Comparison of ENCODE assay signal across 22 cellular contexts in the genomic region with DNA sequence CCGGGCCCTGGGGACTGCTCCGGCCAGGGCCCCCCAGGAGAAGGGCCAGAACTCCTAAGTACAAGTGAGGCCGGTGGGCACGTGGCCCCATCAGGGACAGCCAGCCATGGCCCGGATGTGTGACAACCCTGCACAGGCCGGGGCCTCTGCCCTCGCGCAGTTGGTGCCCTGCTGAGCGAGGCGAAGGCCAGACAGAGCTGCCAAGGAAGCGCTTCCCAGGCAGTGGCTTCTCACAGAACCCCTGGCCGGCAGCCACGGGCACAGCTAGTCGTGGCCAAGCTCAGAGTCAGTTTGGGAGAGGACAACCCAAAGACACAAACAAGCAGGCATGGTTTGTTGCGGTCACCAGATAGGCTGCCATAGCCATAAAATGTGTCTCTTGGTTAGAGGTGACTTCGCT. TPM values are rescaled to one million over a fixed set of nuclear protein-coding genes. Genes with fewer than 3 reads are reported as not detected.
DNase-seq lines count a peak whose midpoint lies in the region; ATAC-seq and TF ChIP-seq lines count a peak whose summit lies in the region.
"Had no signal": no experiment of that assay in that cellular context is flagged by ENCODE, and none has a peak within 500 bp of the region (broad histone marks: within the 10 kb centered on the region; RNA-seq: fewer than 3 reads in every experiment).

No MANE protein-coding gene starts in this region.

- no peaks in the 10 kb centered on the region for H3K9me3 ChIP-seq in vagina
- H3K9me3 ChIP-seq: BE2C, SK-N-SH had no signal

- TF ChIP-seq POLR2A in vagina (IDR thresholded peaks at IDR 0.05) = no peak

- TF ChIP-seq CTCF in vagina (IDR thresholded peaks at IDR 0.05) (no peak), foreskin keratinocyte (conservative IDR thresholded peaks at IDR 0.05) (no peak)

- no peaks in the 10 kb centered on the region for H3K4me1 ChIP-seq in vagina
- H3K4me1 ChIP-seq in foreskin keratinocyte = no peaks in the 10 kb centered on the region
- H3K4me1 ChIP-seq: BE2C had no signal

- H3K27ac ChIP-seq in vagina (no peak overlapping the region), foreskin keratinocyte (no peak overlapping the region)
- H3K27ac ChIP-seq: 22Rv1, KMS-11 had no signal

- DNase-seq in NCI-H1092 treated with DMSO at 0.1 percent for 48 hours (lab: John Stamatoyannopoulos, UW) = peak; percentile 3
- DNase-seq in NCI-H1092 (lab: John Stamatoyannopoulos, UW) = no peak
- no peak for DNase-seq in left cardiac atrium
- DNase-seq in myocyte (ENCODE audit: low read depth) = peak; percentile 16
- DNase-seq in vagina (ENCODE audit: extremely low spot score in 2 of 2) = peak; percentile 29 to 34
- DNase-seq in HPDE6-E6E7 (ENCODE audit: extremely low spot score) = no peak
- no peak for DNase-seq in foreskin keratinocyte
- DNase-seq: BE2C; Calu3; CD4-positive, alpha-beta memory T cell; DMS79; NCI-H1048; NCI-H1694; NCI-H524; SHP77; SK-N-SH had no signal

- ATAC-seq in left cardiac atrium (peak; percentile 65 to 66), foreskin keratinocyte (no peak)
- no peak for ATAC-seq in activated CD4-positive, CD25-positive, alpha-beta regulatory T cell treated with anti-CD3 and anti-CD28 coated beads, Interleukin-2, amount 50 U/mL, for 24 hours
- ATAC-seq: GM23338, HepG2 had no signal

- H3K27me3 ChIP-seq in vagina = no peaks in the 10 kb centered on the region
- H3K27me3 ChIP-seq in foreskin keratinocyte = no peaks in the 10 kb centered on the region

- intact Hi-C loops in left cardiac atrium (cut with DNase I) = no loop called here
- intact Hi-C loops in vagina (cut with DNase I) = no loop called here

- H3K36me3 ChIP-seq in vagina = no peaks in the 10 kb centered on the region
- H3K36me3 ChIP-seq: BE2C had no signal

- H3K4me3 ChIP-seq in vagina = no peak overlapping the region
- H3K4me3 ChIP-seq: GM23338 had no signal

RNA-seq across cellular contexts. Expression of gene TEX29, which starts 25.8 kb away (rescaled TPM):
- total RNA-seq in left cardiac atrium = under 1 TPM in 1 of 2 donors, not detected in 1; 0.41 TPM
- total RNA-seq in myocyte = not detected in 2 replicates
- polyA plus RNA-seq in myocyte (2012) = 0.19 TPM
- total RNA-seq in vagina = 2.9 TPM
- not detected in 2 replicates for total RNA-seq in foreskin keratinocyte
- 0.12 and 0.13 TPM in 2 replicates for polyA plus RNA-seq in foreskin keratinocyte
- total RNA-seq: Calu3, GM23338, M059J had no signal

Comparison
In these comparisons a context has a peak if more than half of its experiments do, and no peak if none do; other contexts are left out.
1. DNase-seq: peak in NCI-H1092 treated with DMSO at 0.1 percent for 48 hours (single experiment), myocyte (single experiment) and vagina (2 of 2); none in NCI-H1092 (single experiment), left cardiac atrium (single experiment), HPDE6-E6E7 (single experiment) and foreskin keratinocyte (0 of 2).
2. ATAC-seq: peak in left cardiac atrium (2 of 2); none in foreskin keratinocyte (single experiment) and activated CD4-positive, CD25-positive, alpha-beta regulatory T cell treated with anti-CD3 and anti-CD28 coated beads, Interleukin-2, amount 50 U/mL, for 24 hours (0 of 2).